8 cellular contexts compared by ENCODE assay signal in genomic region chr11:73288873-73289707, GRCh38.
DNase-seq lines count a peak whose midpoint lies in the region; ATAC-seq and TF ChIP-seq lines count a peak whose summit lies in the region.

No MANE protein-coding gene starts in this region.

- H3K27ac ChIP-seq in C4-2B, result no peak overlapping the region

- peaks cover 17% of the 10 kb centered on the region for H3K27me3 Mint-ChIP-seq in stimulated activated naive CD8-positive, alpha-beta T cell treated with anti-CD3 and anti-CD28 coated beads, Interleukin-15, amount 100 ng/mL, for 72 hours

- H3K27ac Mint-ChIP-seq in stimulated activated naive CD8-positive, alpha-beta T cell treated with anti-CD3 and anti-CD28 coated beads, Interleukin-15, amount 100 ng/mL, for 72 hours, result no peak overlapping the region

- peak; percentile 26 for TF ChIP-seq POLR2A in GM18951 (IDR thresholded peaks at IDR 0.05; ENCODE audit: extremely low read depth, insufficient read depth, insufficient read length)

- TF ChIP-seq CTCF in C4-2B (conservative IDR thresholded peaks at IDR 0.05), result peak; percentile 96
- TF ChIP-seq CTCF in epithelial cell of esophagus (IDR thresholded peaks at IDR 0.05; ENCODE audit: insufficient read depth, low read depth, low read length, missing control alignments), result peak; percentile 98

- ATAC-seq in HG03342 (IDR thresholded peaks at IDR 0.05; ENCODE audit: unreplicated experiment), result peak; percentile 60
- ATAC-seq in stimulated activated naive CD8-positive, alpha-beta T cell treated with anti-CD3 and anti-CD28 coated beads, Interleukin-15, amount 100 ng/mL, for 72 hours, result peak; percentile 81

- in situ Hi-C loops in GM18951 (cut with MboI; ENCODE audit: low sequenced_read_pairs, unreplicated experiment), result loop anchor here (5.0 kb wide), 1 partner anchor 107 kb away; no protein-coding TSS in a partner anchor

- no peak overlapping the region for H3K4me3 ChIP-seq in epithelial cell of esophagus (ENCODE audit: low read length)

- no peaks in the 10 kb centered on the region for H3K9me3 Mint-ChIP-seq in stimulated activated naive CD8-positive, alpha-beta T cell treated with anti-CD3 and anti-CD28 coated beads, Interleukin-15, amount 100 ng/mL, for 72 hours

- peaks cover 19% of the 10 kb centered on the region for H3K4me1 Mint-ChIP-seq in stimulated activated naive CD8-positive, alpha-beta T cell treated with anti-CD3 and anti-CD28 coated beads, Interleukin-15, amount 100 ng/mL, for 72 hours

- peak; percentile 68 for DNase-seq in NCI-H748 (lab: John Stamatoyannopoulos, UW; ENCODE audit: unreplicated experiment)
- peak in 2 of 3 experiments; percentile 19 to 51 for DNase-seq in activated CD8-positive, alpha-beta memory T cell treated with anti-CD3 and anti-CD28 coated beads for 48 hours (ENCODE audit: low read depth in 2 of 3, low spot score in 2 of 3)
- DNase-seq in epithelial cell of esophagus (ENCODE audit: low read depth), result peak; percentile 76
- DNase-seq in middle frontal gyrus (ENCODE audit: extremely low spot score, low spot score), result peak; percentile 64
- DNase-seq in stimulated activated naive CD8-positive, alpha-beta T cell treated with anti-CD3 and anti-CD28 coated beads, Interleukin-15, amount 100 ng/mL, for 72 hours, result peak; percentile 56 to 58

- H3K4me3 Mint-ChIP-seq in stimulated activated naive CD8-positive, alpha-beta T cell treated with anti-CD3 and anti-CD28 coated beads, Interleukin-15, amount 100 ng/mL, for 72 hours, result peak overlapping the region in 1 of 2 donors; percentile 23
